In the genomic region with DNA sequence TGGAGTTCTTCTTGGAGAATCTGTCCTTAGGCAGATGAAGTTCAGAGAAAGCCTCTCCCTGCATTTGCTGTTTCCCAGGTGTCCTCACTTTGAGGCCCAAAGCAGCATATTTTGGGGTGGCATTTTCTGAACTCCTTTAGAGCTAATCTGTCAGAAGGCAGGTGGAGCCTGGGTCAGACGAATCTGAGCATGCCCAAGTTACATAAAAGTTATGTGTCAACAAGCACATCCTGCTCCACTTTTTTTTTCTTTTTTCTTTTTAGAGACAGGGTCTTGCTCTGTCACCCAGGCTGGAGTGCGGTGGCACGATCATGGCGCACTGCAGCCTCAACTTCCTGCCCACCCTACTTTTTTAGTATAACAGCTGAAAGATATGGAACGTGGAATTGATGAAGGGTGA, we compare ENCODE assay signal across 20 cellular contexts. TPM values are rescaled to one million over a fixed set of nuclear protein-coding genes. Genes with fewer than 3 reads are reported as not detected.
DNase-seq lines count a peak whose midpoint lies in the region; ATAC-seq, FAIRE-seq and TF ChIP-seq lines count a peak whose summit lies in the region.
"Had no signal": no experiment of that assay in that cellular context is flagged by ENCODE, and none has a peak within 500 bp of the region (broad histone marks: within the 10 kb centered on the region; RNA-seq: fewer than 3 reads in every experiment).

No MANE protein-coding gene starts in this region.

- H3K9ac ChIP-seq in BLaER1 treated with 17β-estradiol and CSF1 and Interleukin-3, amounts not matched to agents 10 nM and 100 nM, result no peak overlapping the region
- H3K9ac ChIP-seq in keratinocyte (ENCODE audit: control insufficient read depth, extremely low read depth, insufficient read depth, low read length), result no peak overlapping the region

- TF ChIP-seq CTCF in bronchial epithelial cell (IDR thresholded peaks at IDR 0.05; ENCODE audit: insufficient read depth, low read length, severe bottlenecking) (no peak), keratinocyte (optimal IDR thresholded peaks at IDR 0.05 in 1 of 3, IDR thresholded peaks at IDR 0.05 in 1 of 3, conservative IDR thresholded peaks at IDR 0.05 in 1 of 3; ENCODE audit: extremely low read depth in 1 of 3, insufficient read depth in 2 of 3, low read length in 3 of 3) (no peak), suprapubic skin (IDR thresholded peaks at IDR 0.05) (no peak)

- no peaks in the 10 kb centered on the region for H3K79me2 ChIP-seq in keratinocyte (ENCODE audit: control insufficient read depth, insufficient read depth, low read length)

- H3K27ac ChIP-seq in BLaER1 treated with 17β-estradiol and CSF1 and Interleukin-3, amounts not matched to agents 10 nM and 100 nM, result no peak overlapping the region
- no peak overlapping the region for H3K27ac ChIP-seq in keratinocyte (ENCODE audit: control insufficient read depth, insufficient read depth, low read length)
- H3K27ac ChIP-seq in suprapubic skin, result peak overlapping the region; percentile 1

- H3K4me1 ChIP-seq in BLaER1 treated with 17β-estradiol and CSF1 and Interleukin-3, amounts not matched to agents 10 nM and 100 nM, result peaks cover 5 to 30% (median 12%) of the 10 kb centered on the region in 10 experiments
- H3K4me1 ChIP-seq in keratinocyte (ENCODE audit: control insufficient read depth, extremely low read depth, insufficient read depth, low read length) (peaks cover 14% of the 10 kb centered on the region), suprapubic skin (peaks cover 23% of the 10 kb centered on the region)

- no peaks in the 10 kb centered on the region for H3K36me3 ChIP-seq in BLaER1 treated with 17β-estradiol and CSF1 and Interleukin-3, amounts not matched to agents 10 nM and 100 nM
- H3K36me3 ChIP-seq in bronchial epithelial cell (ENCODE audit: control insufficient read depth, insufficient read depth, low read length) (no peaks in the 10 kb centered on the region), keratinocyte (ENCODE audit: control insufficient read depth in 2 of 2, extremely low read depth in 1 of 2, insufficient read depth in 2 of 2, low read length in 2 of 2) (no peaks in the 10 kb centered on the region), suprapubic skin (no peaks in the 10 kb centered on the region), H7 (replicated peaks; ENCODE audit: control insufficient read depth, insufficient read depth, low read length) (no peaks in the 10 kb centered on the region)
- H3K36me3 ChIP-seq: BE2C had no signal

- dilution Hi-C loops in keratinocyte (cut with MboI; ENCODE audit: extremely low pct_ligation_motif_present, low sequenced_read_pairs), result no loop called here

- peak overlapping the region in 8 of 11 experiments; percentile 2 to 32 (median 15); a peak in 6 of 22 replicates for H3K4me2 ChIP-seq in BLaER1 treated with 17β-estradiol and CSF1 and Interleukin-3, amounts not matched to agents 10 nM and 100 nM
- H3K4me2 ChIP-seq in keratinocyte (ENCODE audit: control insufficient read depth, extremely low read depth, insufficient read depth, low read depth, low read length), result peak overlapping the region; percentile 47

- no peak for TF ChIP-seq EP300 in suprapubic skin (IDR thresholded peaks at IDR 0.05)

- TF ChIP-seq POLR2A in suprapubic skin (IDR thresholded peaks at IDR 0.05), result no peak

- no peaks in the 10 kb centered on the region for H3K36me3 Mint-ChIP-seq in activated naive CD4-positive, alpha-beta T cell treated with anti-CD3 and anti-CD28 coated beads, Interleukin-2, amount 50 U/mL, for 72 hours
- H3K36me3 Mint-ChIP-seq: CD14-positive monocyte; CD8-positive, alpha-beta T cell; IgD-negative memory B cell had no signal

- H3K27ac Mint-ChIP-seq in activated naive CD4-positive, alpha-beta T cell treated with anti-CD3 and anti-CD28 coated beads, Interleukin-2, amount 50 U/mL, for 72 hours, result no peak overlapping the region
- H3K27ac Mint-ChIP-seq: CD14-positive monocyte; CD8-positive, alpha-beta T cell; H9; IgD-negative memory B cell had no signal

- no peak for FAIRE-seq in bronchial epithelial cell (lab: Jason Lieb, UNC)
- FAIRE-seq in keratinocyte (lab: Jason Lieb, UNC), result peak; percentile 79
- FAIRE-seq: A204.1, GM12878, HepG2 had no signal

- no peak for ATAC-seq in activated naive CD4-positive, alpha-beta T cell treated with anti-CD3 and anti-CD28 coated beads, Interleukin-2, amount 50 U/mL, for 72 hours
- ATAC-seq: CD8-positive, alpha-beta T cell; GM12878; HepG2 had no signal

- H3K4me3 ChIP-seq in BLaER1 treated with 17β-estradiol and CSF1 and Interleukin-3, amounts not matched to agents 10 nM and 100 nM, result no peak overlapping the region
- H3K4me3 ChIP-seq in bronchial epithelial cell (ENCODE audit: low read depth, low read length), result no peak overlapping the region
- no peak overlapping the region for H3K4me3 ChIP-seq in keratinocyte (ENCODE audit: control insufficient read depth in 2 of 3, extremely low read depth in 1 of 3, insufficient read depth in 2 of 3, low read depth in 1 of 3, low read length in 3 of 3)
- no peak overlapping the region for H3K4me3 ChIP-seq in suprapubic skin
- no peak overlapping the region for H3K4me3 ChIP-seq in H7 (ENCODE audit: insufficient read depth, low read depth, low read length)
- H3K4me3 ChIP-seq: GM12878 had no signal

- H3K27me3 ChIP-seq in BLaER1 treated with 17β-estradiol and CSF1 and Interleukin-3, amounts not matched to agents 10 nM and 100 nM, result no peaks in the 10 kb centered on the region
- H3K27me3 ChIP-seq in bronchial epithelial cell (ENCODE audit: control insufficient read depth, insufficient read depth, low read length), result no peaks in the 10 kb centered on the region
- no peaks in the 10 kb centered on the region for H3K27me3 ChIP-seq in keratinocyte (ENCODE audit: control insufficient read depth, extremely low read depth, insufficient read depth, low read length)
- no peaks in the 10 kb centered on the region for H3K27me3 ChIP-seq in suprapubic skin
- H3K27me3 ChIP-seq in H7 (ENCODE audit: control insufficient read depth, insufficient read depth, low read length), result no peaks in the 10 kb centered on the region
- H3K27me3 ChIP-seq: BE2C had no signal

- H3K9me3 ChIP-seq in BLaER1 treated with 17β-estradiol and CSF1 and Interleukin-3, amounts not matched to agents 10 nM and 100 nM (replicated peaks in 1 of 11), result no peaks in the 10 kb centered on the region
- H3K9me3 ChIP-seq in keratinocyte (ENCODE audit: control insufficient read depth, low read depth, low read length), result no peaks in the 10 kb centered on the region
- no peaks in the 10 kb centered on the region for H3K9me3 ChIP-seq in suprapubic skin
- H3K9me3 ChIP-seq: BE2C had no signal

- H3K9me1 ChIP-seq in keratinocyte (ENCODE audit: control insufficient read depth, extremely low read depth, insufficient read depth, low read length), result no peaks in the 10 kb centered on the region

- H3K9me3 Mint-ChIP-seq in activated naive CD4-positive, alpha-beta T cell treated with anti-CD3 and anti-CD28 coated beads, Interleukin-2, amount 50 U/mL, for 72 hours, result no peaks in the 10 kb centered on the region
- H3K9me3 Mint-ChIP-seq: CD14-positive monocyte; CD8-positive, alpha-beta T cell; H9; IgD-negative memory B cell had no signal

- peak overlapping the region; percentile 52 for H2AFZ ChIP-seq in keratinocyte (ENCODE audit: control insufficient read depth, low read length)

- DNase-seq in bronchial epithelial cell (ENCODE audit: low read depth) (peak; percentile 65), keratinocyte (ENCODE audit: low read depth, low spot score) (no peak), suprapubic skin (ENCODE audit: low spot score in 2 of 2) (peak in 1 of 2 donors; percentile 25), NOMO-1 (lab: John Stamatoyannopoulos, UW; ENCODE audit: unreplicated experiment in 2 of 2) (no peak), H7 (no peak)
- no peak for DNase-seq in activated naive CD4-positive, alpha-beta T cell treated with anti-CD3 and anti-CD28 coated beads, Interleukin-2, amount 50 U/mL, for 72 hours (ENCODE audit: low spot score in 2 of 2)
- DNase-seq: ACHN; BE2C; Calu3; CD8-positive, alpha-beta T cell; DMS79 treated with DMSO at 0.1 percent for 48 hours; EL; GOT3; H9 had no signal

- H4K20me1 ChIP-seq in BLaER1 treated with 17β-estradiol and CSF1 and Interleukin-3, amounts not matched to agents 10 nM and 100 nM, result no peaks in the 10 kb centered on the region
- no peaks in the 10 kb centered on the region for H4K20me1 ChIP-seq in keratinocyte (ENCODE audit: control insufficient read depth, extremely low read depth, insufficient read depth, low read length)

- WGBS in suprapubic skin, result 57% methylated on average over 5 of the region's 5 CpGs

RNA-seq across cellular contexts. Expression of a gene that starts 41.3 kb away (rescaled TPM):
- total RNA-seq in bronchial epithelial cell (820 and 1,205 TPM in 2 replicates), suprapubic skin (100 to 1,000 TPM; 204 to 252 (median 247) TPM)
- 153 to 195 TPM (median 153 TPM) in 3 replicates for polyA plus RNA-seq in keratinocyte
- 494 TPM for polyA plus RNA-seq in keratinocyte (2011; ENCODE audit: low read depth)
- 94.7 and 138 TPM in 2 replicates for polyA plus RNA-seq in keratinocyte (2011; cell fraction: cytosol; rRNA removed)
- 165 and 202 TPM in 2 replicates for polyA plus RNA-seq in keratinocyte (2011; cell fraction: nucleus; rRNA removed)
- 174 and 210 TPM in 2 replicates for polyA plus RNA-seq in keratinocyte (2012; ENCODE audit: low replicate concordance)
- 168 to 206 TPM (median 195 TPM) in 3 replicates for polyA minus RNA-seq in keratinocyte
- polyA minus RNA-seq in keratinocyte (2011; cell fraction: cytosol; rRNA and poly(A)+ RNA removed), result 164 TPM
- polyA minus RNA-seq in keratinocyte (2011; cell fraction: nucleus; rRNA and poly(A)+ RNA removed), result 170 and 212 TPM in 2 replicates
- 100 to 1,000 TPM; 346 to 393 TPM for total RNA-seq in activated naive CD4-positive, alpha-beta T cell treated with anti-CD3 and anti-CD28 coated beads, Interleukin-2, amount 50 U/mL, for 72 hours
- 625 and 671 TPM in 2 replicates for total RNA-seq in H7 (2014; rRNA removed; shearing (Covaris generic))
